In genomic region chr5:16037121-16037520, GRCh38 we compare ENCODE assay signal across 21 cellular contexts.
"Had no signal": no experiment of that assay in that cellular context is flagged by ENCODE, and none has a peak within 500 bp of the region (broad histone marks: within the 10 kb centered on the region; RNA-seq: fewer than 3 reads in every experiment).

No MANE protein-coding gene starts in this region.

- FAIRE-seq: endometrium had no signal

- H3K9ac ChIP-seq: parathyroid adenoma had no signal

- H3K4me1 ChIP-seq: esophagus muscularis mucosa, parathyroid adenoma, prostate gland, right lobe of liver, testis, tibial nerve, upper lobe of right lung had no signal

- H3K9me3 ChIP-seq: esophagus muscularis mucosa, prostate gland, right lobe of liver, testis, upper lobe of right lung had no signal

- ATAC-seq: left lobe of liver; naive thymus-derived CD4-positive, alpha-beta T cell; right lobe of liver; stimulated activated effector memory CD8-positive, alpha-beta T cell treated with anti-CD3 and anti-CD28 coated beads, Interleukin-12 subunit alpha, Interleukin-12 subunit beta, amount 100 ng/mL, for 72 hours; upper lobe of right lung had no signal

- H3K79me2 ChIP-seq: parathyroid adenoma had no signal

- H3K27ac ChIP-seq: dorsolateral prefrontal cortex, epithelial cell of prostate, esophagus muscularis mucosa, parathyroid adenoma, prostate gland, right lobe of liver, testis, tibial nerve, upper lobe of right lung had no signal

- H3K4me3 ChIP-seq: dorsolateral prefrontal cortex, esophagus muscularis mucosa, prostate gland, right lobe of liver, testis, tibial nerve, upper lobe of right lung had no signal

- DNase-seq: cortex of kidney; dorsolateral prefrontal cortex; effector CD8-positive, alpha-beta T cell; head of caudate nucleus; hippocampal formation; mammary epithelial cell; naive thymus-derived CD4-positive, alpha-beta T cell; nephron progenitor cell; right lobe of liver; stimulated activated CD4-positive, alpha-beta T cell treated with anti-CD3 and anti-CD28 coated beads, Interleukin-4, amount 100 ng/mL, for 1 hour; stimulated activated CD8-positive, alpha-beta memory T cell treated with anti-CD3 and anti-CD28 coated beads, Interleukin-4, amount 100 ng/mL, for 48 hours; testis; upper lobe of right lung had no signal

- H2AFZ ChIP-seq: parathyroid adenoma had no signal

- H3K36me3 ChIP-seq: esophagus muscularis mucosa, prostate gland, right lobe of liver, tibial nerve, upper lobe of right lung had no signal

- H3K27me3 ChIP-seq: dorsolateral prefrontal cortex, esophagus muscularis mucosa, right lobe of liver, testis, tibial nerve, upper lobe of right lung had no signal
